ENCODE assay signal across 25 cellular contexts in the genomic region with DNA sequence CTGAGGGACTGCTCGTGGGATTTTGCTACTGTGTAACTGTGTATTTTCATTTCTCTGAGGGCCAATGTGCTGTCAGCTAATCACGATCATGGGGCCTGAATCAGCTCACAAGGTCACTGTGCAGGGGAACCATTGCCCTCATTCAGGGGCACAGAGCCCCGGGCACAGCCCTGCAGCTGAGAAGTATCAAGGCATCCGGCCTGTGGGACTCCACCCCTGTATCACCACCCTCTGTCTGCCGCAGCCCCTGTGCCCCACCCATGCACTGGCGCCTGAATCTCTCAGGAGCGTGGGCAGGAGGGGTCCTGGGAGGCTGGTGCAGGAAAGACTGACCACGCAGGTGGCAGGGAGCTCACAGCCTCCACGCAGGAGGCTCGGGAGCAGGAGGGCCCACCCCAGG. TPM values are rescaled to one million over a fixed set of nuclear protein-coding genes. Genes with fewer than 3 reads are reported as not detected.
DNase-seq lines count a peak whose midpoint lies in the region; ATAC-seq, FAIRE-seq and TF ChIP-seq lines count a peak whose summit lies in the region.
"Had no signal": no experiment of that assay in that cellular context is flagged by ENCODE, and none has a peak within 500 bp of the region (broad histone marks: within the 10 kb centered on the region; RNA-seq: fewer than 3 reads in every experiment).

No MANE protein-coding gene starts in this region.

- no peak overlapping the region for H4K91ac ChIP-seq in H1 (replicated peaks; ENCODE audit: insufficient read length, low read length)

- intact Hi-C loops in left ventricle myocardium superior (cut with micrococcal nuclease) = no loop called here

- TF ChIP-seq CTCF in right atrium auricular region (IDR thresholded peaks at IDR 0.05) (no peak), H1 (IDR thresholded peaks at IDR 0.05; ENCODE audit: control extremely low read depth in 1 of 3, insufficient read depth in 1 of 3, low read depth in 1 of 3, low read length in 3 of 3) (no peak), neural progenitor cell (IDR thresholded peaks at IDR 0.05) (no peak)

- no peak for TF ChIP-seq POLR2A in H1 (IDR thresholded peaks at IDR 0.05; ENCODE audit: control extremely low read depth in 1 of 2, low read depth in 2 of 2, low read length in 2 of 2)

- no peak overlapping the region for H3K4ac ChIP-seq in H1 (replicated peaks; ENCODE audit: insufficient read length, low read depth, low read length)

- H3K23ac ChIP-seq in H1 (ENCODE audit: insufficient read length) = no peak overlapping the region

- CTCF ChIA-PET in H1 (lab: Charles Lee; ENCODE audit: partially characterized antibody) = interaction anchor here (0.5 to 5.2 kb wide), 6 partner anchors 10 to 103 kb away, joined by 3 to 33 read pairs (median 3); no protein-coding TSS in a partner anchor

- no peak overlapping the region for H3K18ac ChIP-seq in H1 (ENCODE audit: extremely low read depth, low read length)

- H3K14ac ChIP-seq in H1 (ENCODE audit: insufficient read length) = no peak overlapping the region

- no peaks in the 10 kb centered on the region for H3F3A ChIP-seq in neural progenitor cell (ENCODE audit: low read depth)

- 0 out of 2 replicates have a peak overlapping the region, but pooled peaks have one; percentile 19 for H2AK5ac ChIP-seq in H1 (ENCODE audit: low read depth, low read length)

- H2BK120ac ChIP-seq in H1 (replicated peaks; ENCODE audit: low read depth, low read length) = no peak overlapping the region

- H3K36me3 ChIP-seq in right atrium auricular region = no peaks in the 10 kb centered on the region
- H3K36me3 ChIP-seq in H1 (ENCODE audit: control insufficient read depth in 2 of 4, insufficient read depth in 4 of 4, low read length in 3 of 4) = no peaks in the 10 kb centered on the region
- no peaks in the 10 kb centered on the region for H3K36me3 ChIP-seq in neural progenitor cell
- no peaks in the 10 kb centered on the region for H3K36me3 ChIP-seq in Karpas-422 (ENCODE audit: insufficient read depth, low read length)
- H3K36me3 ChIP-seq: BE2C, upper lobe of right lung had no signal

- no peaks in the 10 kb centered on the region for H3K23me2 ChIP-seq in H1 (ENCODE audit: low read depth, low read length)

- no peak for ATAC-seq in left ventricle myocardium superior
- ATAC-seq in HG02588 (IDR thresholded peaks at IDR 0.05; ENCODE audit: unreplicated experiment) = no peak
- no peak for ATAC-seq in stimulated activated effector memory CD8-positive, alpha-beta T cell treated with anti-CD3 and anti-CD28 coated beads, Interleukin-12 subunit alpha, Interleukin-12 subunit beta, amount 100 ng/mL, for 72 hours
- ATAC-seq: upper lobe of right lung had no signal

- H2BK12ac ChIP-seq in H1 (ENCODE audit: low read depth, low read length) = no peak overlapping the region

- H3K27me3 ChIP-seq in right atrium auricular region (no peaks in the 10 kb centered on the region), H1 (replicated peaks in 1 of 4; ENCODE audit: control insufficient read depth in 3 of 4, extremely low read depth in 1 of 4, insufficient read depth in 3 of 4, low read length in 3 of 4) (no peaks in the 10 kb centered on the region), neural progenitor cell (no peaks in the 10 kb centered on the region), Karpas-422 (ENCODE audit: low read length) (no peaks in the 10 kb centered on the region)
- H3K27me3 ChIP-seq: BE2C, upper lobe of right lung had no signal

- no peak overlapping the region for H2BK5ac ChIP-seq in H1 (ENCODE audit: low read depth, low read length)

- H3K9me3 ChIP-seq in right atrium auricular region (no peaks in the 10 kb centered on the region), H1 (ENCODE audit: insufficient read depth in 2 of 2, low read depth in 1 of 2, low read length in 1 of 2) (no peaks in the 10 kb centered on the region), neural progenitor cell (ENCODE audit: low read depth) (no peaks in the 10 kb centered on the region), Karpas-422 (ENCODE audit: low read length) (no peaks in the 10 kb centered on the region)
- H3K9me3 ChIP-seq: BE2C, upper lobe of right lung had no signal

- no peak for TF ChIP-seq EP300 in H1 (IDR thresholded peaks at IDR 0.05; ENCODE audit: borderline replicate concordance in 1 of 2, low read depth in 2 of 2, low read length in 2 of 2)

- H3K27ac ChIP-seq in right atrium auricular region = peak overlapping the region; percentile 81 to 94
- no peak overlapping the region for H3K27ac ChIP-seq in H1 (ENCODE audit: low read depth, low read length)
- no peak overlapping the region for H3K27ac ChIP-seq in neural progenitor cell
- H3K27ac ChIP-seq in Karpas-422 (ENCODE audit: low read length) = no peak overlapping the region
- H3K27ac ChIP-seq: HL-60 had no signal

- H3K79me1 ChIP-seq in H1 (ENCODE audit: low read depth, low read length) = no peaks in the 10 kb centered on the region

- H4K8ac ChIP-seq in H1 (ENCODE audit: extremely low read depth, insufficient read depth, low read length) = 0 out of 2 replicates have a peak overlapping the region, but pooled peaks have one; percentile 35

- peaks cover 15% of the 10 kb centered on the region for H3K4me1 Mint-ChIP-seq in neural progenitor cell
- peaks cover 8% of the 10 kb centered on the region for H3K4me1 Mint-ChIP-seq in stimulated activated effector memory CD8-positive, alpha-beta T cell treated with anti-CD3 and anti-CD28 coated beads, Interleukin-12 subunit alpha, Interleukin-12 subunit beta, amount 100 ng/mL, for 72 hours
- H3K4me1 Mint-ChIP-seq: activated naive CD8-positive, alpha-beta T cell treated with anti-CD3 and anti-CD28 coated beads for 36 hours had no signal

- H3K9ac ChIP-seq in H1 (replicated peaks in 1 of 4; ENCODE audit: extremely low read depth in 1 of 4, low read depth in 3 of 4, low read length in 3 of 4) = no peak overlapping the region
- H3K9ac ChIP-seq in neural progenitor cell = no peak overlapping the region
- no peak overlapping the region for H3K9ac ChIP-seq in Karpas-422 (ENCODE audit: low read length)

- H3K27me3 Mint-ChIP-seq in neural progenitor cell (ENCODE audit: insufficient read depth, low read depth) = no peaks in the 10 kb centered on the region
- H3K27me3 Mint-ChIP-seq: activated naive CD8-positive, alpha-beta T cell treated with anti-CD3 and anti-CD28 coated beads for 36 hours had no signal

- no peak overlapping the region for H3K4me2 ChIP-seq in H1 (ENCODE audit: insufficient read depth in 1 of 2, low read depth in 2 of 2, low read length in 2 of 2)
- H3K4me2 ChIP-seq in neural progenitor cell = no peak overlapping the region
- H3K4me2 ChIP-seq in Karpas-422 (ENCODE audit: low read depth, low read length, poor library complexity, severe bottlenecking) = no peak overlapping the region

- H3K56ac ChIP-seq in H1 (replicated peaks; ENCODE audit: insufficient read length, low read depth, low read length) = no peak overlapping the region

- H4K20me1 ChIP-seq in H1 (replicated peaks in 1 of 2; ENCODE audit: control insufficient read depth in 1 of 2, insufficient read depth in 2 of 2, low read length in 2 of 2) (peaks cover 0 to 2% of the 10 kb centered on the region in 2 experiments), neural progenitor cell (ENCODE audit: low read depth) (no peaks in the 10 kb centered on the region), Karpas-422 (ENCODE audit: insufficient read depth, low read depth, low read length) (0 out of 2 replicates have a peak, but pooled peaks cover 15% of the 10 kb centered on the region)

- no peaks in the 10 kb centered on the region for H3K9me3 Mint-ChIP-seq in neural progenitor cell
- no peaks in the 10 kb centered on the region for H3K9me3 Mint-ChIP-seq in stimulated activated effector memory CD8-positive, alpha-beta T cell treated with anti-CD3 and anti-CD28 coated beads, Interleukin-12 subunit alpha, Interleukin-12 subunit beta, amount 100 ng/mL, for 72 hours
- H3K9me3 Mint-ChIP-seq: activated naive CD8-positive, alpha-beta T cell treated with anti-CD3 and anti-CD28 coated beads for 36 hours; activated T-helper 2 cell treated with anti-CD3 and anti-CD28 coated beads, Interferon-gamma antibody, Interleukin-2, Interleukin-4, amounts not matched to agents 10 μg/mL and 5 μg/mL and 100 μg/mL, durations not matched to agents 14 hours and 24 hours and 36 hours; nephron progenitor cell; T-helper 2 cell treated with Interferon-gamma antibody and Interleukin-4, amounts not matched to agents 5 μg/mL and 100 μg/mL, for 36 hours had no signal

- H3K79me2 ChIP-seq in H1 (ENCODE audit: control insufficient read depth in 1 of 2, insufficient read depth in 2 of 2, low read length in 2 of 2) (no peaks in the 10 kb centered on the region), neural progenitor cell (ENCODE audit: low read depth) (no peaks in the 10 kb centered on the region), Karpas-422 (ENCODE audit: low read length) (no peaks in the 10 kb centered on the region)

- no peaks in the 10 kb centered on the region for H3K9me2 ChIP-seq in Karpas-422 (replicated peaks; ENCODE audit: insufficient read depth, low read length)

- no peak overlapping the region for H3K4me3 Mint-ChIP-seq in neural progenitor cell
- H3K4me3 Mint-ChIP-seq in stimulated activated effector memory CD8-positive, alpha-beta T cell treated with anti-CD3 and anti-CD28 coated beads, Interleukin-12 subunit alpha, Interleukin-12 subunit beta, amount 100 ng/mL, for 72 hours = no peak overlapping the region
- H3K4me3 Mint-ChIP-seq: activated naive CD8-positive, alpha-beta T cell treated with anti-CD3 and anti-CD28 coated beads for 36 hours; nephron progenitor cell; T-helper 2 cell treated with Interferon-gamma antibody and Interleukin-4, amounts not matched to agents 5 μg/mL and 100 μg/mL, for 36 hours had no signal

- peaks cover 0 to 45% of the 10 kb centered on the region in 2 donors for H3K4me1 ChIP-seq in right atrium auricular region
- H3K4me1 ChIP-seq in H1 (replicated peaks in 1 of 4; ENCODE audit: control insufficient read depth in 3 of 4, insufficient read depth in 4 of 4, low read length in 3 of 4) = no peaks in the 10 kb centered on the region; a peak in 1 of 7 replicates
- H3K4me1 ChIP-seq in neural progenitor cell = peaks cover 8% of the 10 kb centered on the region
- H3K4me1 ChIP-seq in Karpas-422 (ENCODE audit: low read length) = no peaks in the 10 kb centered on the region

- FAIRE-seq in H1 (lab: Jason Lieb, UNC) = no peak
- FAIRE-seq: astrocyte, D721Med, GM12892 had no signal

- no peaks in the 10 kb centered on the region for H3K36me3 Mint-ChIP-seq in neural progenitor cell
- no peaks in the 10 kb centered on the region for H3K36me3 Mint-ChIP-seq in stimulated activated effector memory CD8-positive, alpha-beta T cell treated with anti-CD3 and anti-CD28 coated beads, Interleukin-12 subunit alpha, Interleukin-12 subunit beta, amount 100 ng/mL, for 72 hours
- H3K36me3 Mint-ChIP-seq: activated naive CD8-positive, alpha-beta T cell treated with anti-CD3 and anti-CD28 coated beads for 36 hours had no signal

- 90% methylated on average over 9 of the region's 10 CpGs; no CpG with 5 or more reads in 1 of the 2 experiments for WGBS in H1 (ENCODE audit: extremely low coverage in 1 of 2, insufficient coverage in 1 of 2, insufficient read length in 1 of 2, insufficient replicate concordance in 2 of 2, low coverage in 1 of 2, low lambda C conversion rate in 2 of 2, missing lambda C conversion rate in 1 of 2), 2 experiments

- POLR2A ChIA-PET in H1 (lab: Charles Lee; ENCODE audit: partially characterized antibody) = interaction anchor here (0.6 to 1.7 kb wide), 3 partner anchors 15 to 43 kb away, joined by 3 to 6 read pairs (median 3); partner anchors contain the start of gene RASD1

- H2BK20ac ChIP-seq in H1 (ENCODE audit: low read length) = no peak overlapping the region

- H3K4me3 ChIP-seq in right atrium auricular region = no peak overlapping the region
- no peak overlapping the region for H3K4me3 ChIP-seq in H1 (ENCODE audit: extremely low read depth in 1 of 4, insufficient read depth in 2 of 4, low read depth in 3 of 4, low read length in 4 of 4)
- H3K4me3 ChIP-seq in neural progenitor cell = no peak overlapping the region
- no peak overlapping the region for H3K4me3 ChIP-seq in Karpas-422 (ENCODE audit: low read length)
- H3K4me3 ChIP-seq: upper lobe of right lung had no signal

- no peak overlapping the region for H2BK15ac ChIP-seq in H1 (ENCODE audit: low read length)

- no peak overlapping the region for H4K5ac ChIP-seq in H1 (ENCODE audit: insufficient read length, low read depth, low read length)

- H3K27ac Mint-ChIP-seq in neural progenitor cell = peak overlapping the region; percentile 29
- no peak overlapping the region for H3K27ac Mint-ChIP-seq in stimulated activated effector memory CD8-positive, alpha-beta T cell treated with anti-CD3 and anti-CD28 coated beads, Interleukin-12 subunit alpha, Interleukin-12 subunit beta, amount 100 ng/mL, for 72 hours
- H3K27ac Mint-ChIP-seq: activated naive CD8-positive, alpha-beta T cell treated with anti-CD3 and anti-CD28 coated beads for 36 hours; activated T-helper 2 cell treated with anti-CD3 and anti-CD28 coated beads, Interferon-gamma antibody, Interleukin-2, Interleukin-4, amounts not matched to agents 10 μg/mL and 5 μg/mL and 100 μg/mL, durations not matched to agents 14 hours and 24 hours and 36 hours; nephron progenitor cell; T-helper 2 cell treated with Interferon-gamma antibody and Interleukin-4, amounts not matched to agents 5 μg/mL and 100 μg/mL, for 36 hours had no signal

- TF ChIP-seq RAD21 in H1 (IDR thresholded peaks at IDR 0.05 in 1 of 2, conservative IDR thresholded peaks at IDR 0.05 in 1 of 2; ENCODE audit: low read depth in 2 of 2, low read length in 2 of 2) = no peak

- DNase-seq in right atrium auricular region (ENCODE audit: low spot score) (no peak), left ventricle myocardium superior (no peak), H1 (ENCODE audit: low read depth in 1 of 2, low spot score in 2 of 2) (no peak), neural progenitor cell (ENCODE audit: low spot score) (no peak), Karpas-422 (no peak), SKM-1 (lab: John Stamatoyannopoulos, UW; ENCODE audit: unreplicated experiment) (no peak)
- DNase-seq in stimulated activated effector memory CD8-positive, alpha-beta T cell treated with anti-CD3 and anti-CD28 coated beads, Interleukin-12 subunit alpha, Interleukin-12 subunit beta, amount 100 ng/mL, for 72 hours (ENCODE audit: low spot score in 2 of 2) = no peak
- DNase-seq: activated CD4-positive, alpha-beta T cell treated with anti-CD3 and anti-CD28 coated beads, Interleukin-2, amount 50 U/mL, for 4 hours; activated CD8-positive, alpha-beta memory T cell treated with anti-CD3 and anti-CD28 coated beads, Interleukin-2, amount 50 U/mL, for 48 hours; activated naive CD8-positive, alpha-beta T cell treated with anti-CD3 and anti-CD28 coated beads for 36 hours; BE2C; H7; head of caudate nucleus; NCI-H187 treated with DMSO at 0.1 percent for 48 hours; NCI-H69; nephron progenitor cell; stimulated activated CD8-positive, alpha-beta memory T cell treated with anti-CD3 and anti-CD28 coated beads, Interleukin-4, amount 100 ng/mL, for 48 hours; upper lobe of right lung had no signal

- H2AFZ ChIP-seq in H1 (ENCODE audit: low read length) (no peak overlapping the region), neural progenitor cell (replicated peaks) (no peak overlapping the region), Karpas-422 (ENCODE audit: low read length) (no peak overlapping the region)

RNA-seq across cellular contexts. Expression of gene RASD1, which starts 43.4 kb away (rescaled TPM):
- total RNA-seq in right atrium auricular region (100 to 1,000 TPM in 1 of 2 donors, 10 to 100 TPM in 1; 37.9 to 131 TPM), left ventricle myocardium superior (50.8 TPM), neural progenitor cell (ENCODE audit: low replicate concordance) (0.88 and 2.8 TPM in 2 replicates)
- total RNA-seq in H1 (2021; fragmentation: NEBNext Ultra II Directional; extraction: Animal tissue kit (Norgen Biotek cat#: 25700)) = 1.8 and 2.6 TPM in 2 replicates
- 2.3 and 2.9 TPM in 2 replicates for polyA plus RNA-seq in H1 (2011; rRNA removed)
- polyA plus RNA-seq in H1 (2011; cell fraction: cytosol; rRNA removed) = 2.4 TPM
- 5.4 TPM for polyA plus RNA-seq in H1 (2011; cell fraction: nucleus; rRNA removed)
- 0.72 to 2.7 TPM (median 2.0 TPM) in 4 replicates for polyA plus RNA-seq in H1 (2012, experiment 1 of 2)
- 2.0 TPM for polyA plus RNA-seq in H1 (2012, experiment 2 of 2)
- polyA plus RNA-seq in H1 (2013, experiment 1 of 2) = 1.5 TPM
- polyA plus RNA-seq in H1 (2013, experiment 2 of 2) = 1.5 TPM
- polyA minus RNA-seq in H1 (2011; rRNA and poly(A)+ RNA removed) = 1.9 and 2.1 TPM in 2 replicates
- 1.9 TPM for polyA minus RNA-seq in H1 (2011; cell fraction: cytosol; rRNA and poly(A)+ RNA removed)
- 15.3 TPM for polyA minus RNA-seq in H1 (2011; cell fraction: nucleus; rRNA and poly(A)+ RNA removed)
- not detected in 2 replicates for total RNA-seq in Karpas-422 (2014; rRNA removed; shearing (Covaris generic); ENCODE audit: low replicate concordance)

RNA-seq across cellular contexts. Expression of gene PEMT, which starts 51.9 kb away (rescaled TPM):
- 10 to 100 TPM; 27.8 to 37.7 TPM for total RNA-seq in right atrium auricular region
- 17.9 TPM for total RNA-seq in left ventricle myocardium superior
- total RNA-seq in H1 (2021; fragmentation: NEBNext Ultra II Directional; extraction: Animal tissue kit (Norgen Biotek cat#: 25700)) = 40.1 and 42.0 TPM in 2 replicates
- 118 and 128 TPM in 2 replicates for polyA plus RNA-seq in H1 (2011; rRNA removed)
- 63.0 TPM for polyA plus RNA-seq in H1 (2011; cell fraction: cytosol; rRNA removed)
- 77.1 TPM for polyA plus RNA-seq in H1 (2011; cell fraction: nucleus; rRNA removed)
- polyA plus RNA-seq in H1 (2012, experiment 1 of 2) = 28.5 to 79.6 TPM (median 53.6 TPM) in 4 replicates
- 79.6 TPM for polyA plus RNA-seq in H1 (2012, experiment 2 of 2)
- 41.7 TPM for polyA plus RNA-seq in H1 (2013, experiment 1 of 2)
- 47.0 TPM for polyA plus RNA-seq in H1 (2013, experiment 2 of 2)
- polyA minus RNA-seq in H1 (2011; rRNA and poly(A)+ RNA removed) = 22.2 and 23.0 TPM in 2 replicates
- 18.1 TPM for polyA minus RNA-seq in H1 (2011; cell fraction: cytosol; rRNA and poly(A)+ RNA removed)
- 13.7 TPM for polyA minus RNA-seq in H1 (2011; cell fraction: nucleus; rRNA and poly(A)+ RNA removed)
- 17.7 and 50.4 TPM in 2 replicates for total RNA-seq in neural progenitor cell (ENCODE audit: low replicate concordance)
- total RNA-seq in Karpas-422 (2014; rRNA removed; shearing (Covaris generic); ENCODE audit: low replicate concordance) = 62.7 and 69.8 TPM in 2 replicates

Comparison
In these comparisons a context has a peak if more than half of its experiments do, and no peak if none do; other contexts are left out.
1. H3K27ac ChIP-seq: peak in right atrium auricular region (2 of 2); none in H1 (single experiment), neural progenitor cell (single experiment) and Karpas-422 (single experiment).
2. RNA of gene RASD1, which starts 43.4 kb away (total RNA-seq): 37.9 to 131 TPM in right atrium auricular region and 50.8 TPM in left ventricle myocardium superior (single experiment); 1.8 to 2.6 TPM in H1, 0.88 to 2.8 TPM in neural progenitor cell and not detected in Karpas-422; every median in the first group is over 10 times any median in the second.